31 cellular contexts compared by ENCODE assay signal in the genomic region with DNA sequence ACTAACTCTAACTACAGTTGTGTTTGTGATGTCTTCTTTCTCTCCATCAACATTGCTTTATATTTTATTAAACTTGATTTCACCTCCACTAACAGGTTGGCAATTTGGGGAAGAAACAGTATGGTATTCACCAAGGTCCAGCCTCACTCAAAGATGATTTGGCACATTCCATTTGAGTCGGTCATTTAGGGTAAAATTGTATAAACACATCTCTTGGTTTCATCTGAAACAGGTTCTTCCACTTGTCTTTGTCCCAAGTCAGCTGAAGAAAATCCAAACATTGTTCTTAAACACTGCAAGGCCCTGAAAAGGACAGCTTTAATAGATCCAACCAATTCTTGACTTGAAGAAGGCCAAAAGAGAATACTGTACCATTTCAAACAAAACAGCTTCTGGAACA.
DNase-seq lines count a peak whose midpoint lies in the region; ATAC-seq, FAIRE-seq and TF ChIP-seq lines count a peak whose summit lies in the region.
"Had no signal": no experiment of that assay in that cellular context is flagged by ENCODE, and none has a peak within 500 bp of the region (broad histone marks: within the 10 kb centered on the region; RNA-seq: fewer than 3 reads in every experiment).

No MANE protein-coding gene starts in this region.

- peak; percentile 53 for DNase-seq in HT-29 (ENCODE audit: low spot score)
- DNase-seq in keratinocyte (ENCODE audit: low read depth, low spot score): no peak
- DNase-seq in thyroid gland: no peak
- no peak for DNase-seq in naive thymus-derived CD8-positive, alpha-beta T cell
- DNase-seq in NCI-H187 treated with DMSO at 0.1 percent for 48 hours (lab: John Stamatoyannopoulos, UW): no peak
- DNase-seq: activated CD4-positive, alpha-beta memory T cell treated with anti-CD3 and anti-CD28 coated beads for 36 hours; activated CD4-positive, alpha-beta T cell treated with anti-CD3 and anti-CD28 coated beads for 1 hour; activated naive CD4-positive, alpha-beta T cell; activated naive CD8-positive, alpha-beta T cell treated with anti-CD3 and anti-CD28 coated beads, Interleukin-2, amount 50 U/mL, for 24 hours; GF-D8; hypothalamus; left ventricle myocardium inferior; midbrain; naive thymus-derived CD4-positive, alpha-beta T cell; NCI-H1092 treated with DMSO at 0.1 percent for 48 hours; NCI-H1694 treated with DMSO at 0.1 percent for 48 hours; NCI-H446 treated with DMSO at 0.1 percent for 48 hours; NCI-H774; nucleus accumbens; RPMI8226; stimulated activated CD4-positive, alpha-beta T cell treated with anti-CD3 and anti-CD28 coated beads, Interleukin-4, amount 100 ng/mL, for 1 hour; stomach had no signal

- peak; percentile 91 for FAIRE-seq in keratinocyte (lab: Jason Lieb, UNC)

- no peaks in the 10 kb centered on the region for H4K20me1 ChIP-seq in keratinocyte (ENCODE audit: control insufficient read depth, extremely low read depth, insufficient read depth, low read length)
- H4K20me1 ChIP-seq: BLaER1 treated with 17β-estradiol and CSF1 and Interleukin-3, amounts not matched to agents 10 nM and 100 nM had no signal

- H3K9ac ChIP-seq in keratinocyte (ENCODE audit: control insufficient read depth, extremely low read depth, insufficient read depth, low read length): no peak overlapping the region
- H3K9ac ChIP-seq: BLaER1 treated with 17β-estradiol and CSF1 and Interleukin-3, amounts not matched to agents 10 nM and 100 nM had no signal

- no peak overlapping the region for H3K27ac Mint-ChIP-seq in naive thymus-derived CD8-positive, alpha-beta T cell
- H3K27ac Mint-ChIP-seq: activated CD4-positive, alpha-beta memory T cell treated with anti-CD3 and anti-CD28 coated beads for 36 hours; activated naive CD8-positive, alpha-beta T cell treated with anti-CD3 and anti-CD28 coated beads, Interleukin-2, amount 50 U/mL, for 24 hours; dendritic cell treated with granulocyte-macrophage colony-stimulating factor and Interleukin-4, amounts not matched to agents 40 ng/mL and 50 ng/mL, for 4 days; naive thymus-derived CD4-positive, alpha-beta T cell; progenitor cell of endocrine pancreas; T-helper 1 cell treated with Interleukin-12 subunit alpha and Interleukin-12 subunit beta and Interleukin-4 antibody, amounts not matched to agents 30 μg/mL and 1 μg/mL, for 36 hours had no signal

- H3K36me3 Mint-ChIP-seq in naive thymus-derived CD8-positive, alpha-beta T cell: no peaks in the 10 kb centered on the region
- H3K36me3 Mint-ChIP-seq: activated CD4-positive, alpha-beta memory T cell treated with anti-CD3 and anti-CD28 coated beads for 36 hours; naive thymus-derived CD4-positive, alpha-beta T cell had no signal

- H3K27me3 ChIP-seq in keratinocyte (ENCODE audit: control insufficient read depth, extremely low read depth, insufficient read depth, low read length) (no peaks in the 10 kb centered on the region), thyroid gland (no peaks in the 10 kb centered on the region)
- H3K27me3 ChIP-seq: BLaER1 treated with 17β-estradiol and CSF1 and Interleukin-3, amounts not matched to agents 10 nM and 100 nM had no signal

- peak overlapping the region; percentile 39 for H2AFZ ChIP-seq in keratinocyte (ENCODE audit: control insufficient read depth, low read length)

- H3K36me3 ChIP-seq in keratinocyte (ENCODE audit: control insufficient read depth in 2 of 2, extremely low read depth in 1 of 2, insufficient read depth in 2 of 2, low read length in 2 of 2): no peaks in the 10 kb centered on the region
- H3K36me3 ChIP-seq in thyroid gland: no peaks in the 10 kb centered on the region
- H3K36me3 ChIP-seq: BLaER1 treated with 17β-estradiol and CSF1 and Interleukin-3, amounts not matched to agents 10 nM and 100 nM; left ventricle myocardium inferior; stomach had no signal

- H3K27ac ChIP-seq in VCaP: peak overlapping the region; percentile 49
- peak overlapping the region; percentile 4 for H3K27ac ChIP-seq in keratinocyte (ENCODE audit: control insufficient read depth, insufficient read depth, low read length)
- peak overlapping the region; percentile 61 to 84 (median 68) for H3K27ac ChIP-seq in thyroid gland
- H3K27ac ChIP-seq: BLaER1 treated with 17β-estradiol and CSF1 and Interleukin-3, amounts not matched to agents 10 nM and 100 nM; left ventricle myocardium inferior; SK-N-MC; stomach had no signal

- peaks cover 21% of the 10 kb centered on the region for H3K4me1 ChIP-seq in keratinocyte (ENCODE audit: control insufficient read depth, extremely low read depth, insufficient read depth, low read length)
- peaks cover 16 to 17% of the 10 kb centered on the region in 2 donors for H3K4me1 ChIP-seq in thyroid gland
- H3K4me1 ChIP-seq: BLaER1 treated with 17β-estradiol and CSF1 and Interleukin-3, amounts not matched to agents 10 nM and 100 nM; left ventricle myocardium inferior; stomach had no signal

- H3K9me1 ChIP-seq in keratinocyte (ENCODE audit: control insufficient read depth, extremely low read depth, insufficient read depth, low read length): no peaks in the 10 kb centered on the region

- no peaks in the 10 kb centered on the region for H3K4me1 Mint-ChIP-seq in naive thymus-derived CD8-positive, alpha-beta T cell
- H3K4me1 Mint-ChIP-seq: activated naive CD8-positive, alpha-beta T cell treated with anti-CD3 and anti-CD28 coated beads, Interleukin-2, amount 50 U/mL, for 24 hours; central memory CD8-positive, alpha-beta T cell; naive thymus-derived CD4-positive, alpha-beta T cell had no signal

- ATAC-seq in naive thymus-derived CD8-positive, alpha-beta T cell: no peak
- no peak for ATAC-seq in SK-N-SH treated with all-trans-retinoic acid at 6 μM for 48 hours
- ATAC-seq: activated naive CD8-positive, alpha-beta T cell treated with anti-CD3 and anti-CD28 coated beads, Interleukin-2, amount 50 U/mL, for 24 hours; naive thymus-derived CD4-positive, alpha-beta T cell; sciatic nerve had no signal

- H3K4me3 Mint-ChIP-seq in naive thymus-derived CD8-positive, alpha-beta T cell: no peak overlapping the region
- H3K4me3 Mint-ChIP-seq: activated CD4-positive, alpha-beta memory T cell treated with anti-CD3 and anti-CD28 coated beads for 36 hours; activated naive CD8-positive, alpha-beta T cell treated with anti-CD3 and anti-CD28 coated beads, Interleukin-2, amount 50 U/mL, for 24 hours; central memory CD8-positive, alpha-beta T cell; dendritic cell treated with granulocyte-macrophage colony-stimulating factor and Interleukin-4, amounts not matched to agents 40 ng/mL and 50 ng/mL, for 4 days; naive thymus-derived CD4-positive, alpha-beta T cell; T-helper 1 cell treated with Interleukin-12 subunit alpha and Interleukin-12 subunit beta and Interleukin-4 antibody, amounts not matched to agents 30 μg/mL and 1 μg/mL, for 36 hours had no signal

- H3K79me2 ChIP-seq in keratinocyte (ENCODE audit: control insufficient read depth, insufficient read depth, low read length): no peaks in the 10 kb centered on the region

- no peaks in the 10 kb centered on the region for H3K9me3 Mint-ChIP-seq in naive thymus-derived CD8-positive, alpha-beta T cell
- H3K9me3 Mint-ChIP-seq: activated CD4-positive, alpha-beta memory T cell treated with anti-CD3 and anti-CD28 coated beads for 36 hours; activated naive CD8-positive, alpha-beta T cell treated with anti-CD3 and anti-CD28 coated beads, Interleukin-2, amount 50 U/mL, for 24 hours; central memory CD8-positive, alpha-beta T cell; dendritic cell treated with granulocyte-macrophage colony-stimulating factor and Interleukin-4, amounts not matched to agents 40 ng/mL and 50 ng/mL, for 4 days; naive thymus-derived CD4-positive, alpha-beta T cell; T-helper 1 cell treated with Interleukin-12 subunit alpha and Interleukin-12 subunit beta and Interleukin-4 antibody, amounts not matched to agents 30 μg/mL and 1 μg/mL, for 36 hours had no signal

- dilution Hi-C loops in keratinocyte (cut with MboI; ENCODE audit: extremely low pct_ligation_motif_present, low sequenced_read_pairs): no loop called here

- WGBS in thyroid gland, 2 donors: 27 to 40% methylated on average over 1 of the region's 1 CpG

- H3K4me3 ChIP-seq in keratinocyte (ENCODE audit: control insufficient read depth in 2 of 3, extremely low read depth in 1 of 3, insufficient read depth in 2 of 3, low read depth in 1 of 3, low read length in 3 of 3) (no peak overlapping the region), thyroid gland (replicated peaks in 1 of 3) (no peak overlapping the region)
- H3K4me3 ChIP-seq: BLaER1 treated with 17β-estradiol and CSF1 and Interleukin-3, amounts not matched to agents 10 nM and 100 nM; left ventricle myocardium inferior; SK-N-MC; stomach had no signal

- peaks cover 9 to 27% (median 15%) of the 10 kb centered on the region in 5 donors for H3K27me3 Mint-ChIP-seq in naive thymus-derived CD8-positive, alpha-beta T cell
- H3K27me3 Mint-ChIP-seq: dendritic cell treated with granulocyte-macrophage colony-stimulating factor and Interleukin-4, amounts not matched to agents 40 ng/mL and 50 ng/mL, for 4 days had no signal

- intact Hi-C loops in thyroid gland (cut with DNase I): no loop called here

- POLR2A ChIA-PET in naive thymus-derived CD8-positive, alpha-beta T cell (lab: Charles Lee): no interaction called here

- H3K4me2 ChIP-seq in keratinocyte (ENCODE audit: control insufficient read depth, extremely low read depth, insufficient read depth, low read depth, low read length): peak overlapping the region; percentile 6
- H3K4me2 ChIP-seq: BLaER1 treated with 17β-estradiol and CSF1 and Interleukin-3, amounts not matched to agents 10 nM and 100 nM had no signal

- TF ChIP-seq CTCF in VCaP (conservative IDR thresholded peaks at IDR 0.05): no peak
- no peak for TF ChIP-seq CTCF in keratinocyte (optimal IDR thresholded peaks at IDR 0.05 in 1 of 3, IDR thresholded peaks at IDR 0.05 in 1 of 3, conservative IDR thresholded peaks at IDR 0.05 in 1 of 3; ENCODE audit: extremely low read depth in 1 of 3, insufficient read depth in 2 of 3, low read length in 3 of 3)
- no peak for TF ChIP-seq CTCF in thyroid gland (IDR thresholded peaks at IDR 0.05)

- TF ChIP-seq POLR2A in thyroid gland (IDR thresholded peaks at IDR 0.05): no peak

- H3K9me3 ChIP-seq in keratinocyte (ENCODE audit: control insufficient read depth, low read depth, low read length): no peaks in the 10 kb centered on the region
- no peaks in the 10 kb centered on the region for H3K9me3 ChIP-seq in thyroid gland
- H3K9me3 ChIP-seq: BLaER1 treated with 17β-estradiol and CSF1 and Interleukin-3, amounts not matched to agents 10 nM and 100 nM; left ventricle myocardium inferior; stomach had no signal

Comparison
In these comparisons a context has a peak if more than half of its experiments do, and no peak if none do; other contexts are left out.
1. H3K27ac ChIP-seq: peak in every context shown above with its lines; median percentile 68 in thyroid gland; 49 in VCaP; 4 in keratinocyte.